In genomic region chr17:78779848-78780247, GRCh38 we compare ENCODE assay signal across 8 cellular contexts. TPM values are rescaled to one million over a fixed set of nuclear protein-coding genes. Genes with fewer than 3 reads are reported as not detected.
DNase-seq lines count a peak whose midpoint lies in the region; ATAC-seq, FAIRE-seq and TF ChIP-seq lines count a peak whose summit lies in the region.

No MANE protein-coding gene starts in this region.

- H3K36me3 ChIP-seq in sigmoid colon = no peaks in the 10 kb centered on the region

- no peak for TF ChIP-seq CTCF in sigmoid colon (IDR thresholded peaks at IDR 0.05)

- H3K9me3 Mint-ChIP-seq in T-helper 1 cell treated with Interleukin-12 subunit alpha and Interleukin-12 subunit beta and Interleukin-4 antibody, amounts not matched to agents 30 μg/mL and 1 μg/mL, for 36 hours = no peaks in the 10 kb centered on the region
- H3K9me3 Mint-ChIP-seq in central memory CD8-positive, alpha-beta T cell = no peaks in the 10 kb centered on the region

- H3K4me3 ChIP-seq in sigmoid colon = peak overlapping the region in 1 of 4 donors; percentile 100

- no peak for TF ChIP-seq EP300 in sigmoid colon (IDR thresholded peaks at IDR 0.05)

- no peaks in the 10 kb centered on the region for H3K27me3 ChIP-seq in sigmoid colon

- H3K9me3 ChIP-seq in sigmoid colon = no peaks in the 10 kb centered on the region

- intact Hi-C loops in sigmoid colon (cut with DNase I) = loop anchor here (5.0 kb wide), 2 partner anchors 63 to 192 kb away; no protein-coding TSS in a partner anchor

- peaks cover 45% of the 10 kb centered on the region for H3K4me1 Mint-ChIP-seq in T-helper 1 cell treated with Interleukin-12 subunit alpha and Interleukin-12 subunit beta and Interleukin-4 antibody, amounts not matched to agents 30 μg/mL and 1 μg/mL, for 36 hours (ENCODE audit: low read depth)
- peaks cover 48% of the 10 kb centered on the region for H3K4me1 Mint-ChIP-seq in central memory CD8-positive, alpha-beta T cell

- ATAC-seq in central memory CD8-positive, alpha-beta T cell (replicated peaks; ENCODE audit: extremely low read depth, poor library complexity, severe bottlenecking) = peak; percentile 59

- TF ChIP-seq POLR2A in sigmoid colon (IDR thresholded peaks at IDR 0.05) = no peak

- H3K4me3 Mint-ChIP-seq in T-helper 1 cell treated with Interleukin-12 subunit alpha and Interleukin-12 subunit beta and Interleukin-4 antibody, amounts not matched to agents 30 μg/mL and 1 μg/mL, for 36 hours = peak overlapping the region; percentile 92
- peak overlapping the region; percentile 86 for H3K4me3 Mint-ChIP-seq in central memory CD8-positive, alpha-beta T cell

- peak; percentile 83 for FAIRE-seq in GM18507 (lab: Jason Lieb, UNC)
- FAIRE-seq in frontal cortex (lab: Jason Lieb, UNC) = no peak

- H3K27ac ChIP-seq in sigmoid colon = peak overlapping the region; percentile 90 to 96 (median 93)

- H3K4me1 ChIP-seq in sigmoid colon = peaks cover 0 to 24% (median 15%) of the 10 kb centered on the region in 4 donors

- H3K27me3 Mint-ChIP-seq in T-helper 1 cell treated with Interleukin-12 subunit alpha and Interleukin-12 subunit beta and Interleukin-4 antibody, amounts not matched to agents 30 μg/mL and 1 μg/mL, for 36 hours (ENCODE audit: low read depth) = no peaks in the 10 kb centered on the region
- H3K27me3 Mint-ChIP-seq in central memory CD8-positive, alpha-beta T cell = no peaks in the 10 kb centered on the region

- peak overlapping the region; percentile 96 for H3K27ac Mint-ChIP-seq in T-helper 1 cell treated with Interleukin-12 subunit alpha and Interleukin-12 subunit beta and Interleukin-4 antibody, amounts not matched to agents 30 μg/mL and 1 μg/mL, for 36 hours
- H3K27ac Mint-ChIP-seq in central memory CD8-positive, alpha-beta T cell (ENCODE audit: low read depth) = peak overlapping the region; percentile 94

- DNase-seq in GM18507 (ENCODE audit: extremely low spot score, insufficient read length, low read depth) = no peak
- DNase-seq in central memory CD8-positive, alpha-beta T cell (ENCODE audit: low spot score in 2 of 2) = peak in 1 of 2 donors; percentile 68
- peak; percentile 44 for DNase-seq in sigmoid colon
- DNase-seq in mucosa of gallbladder (ENCODE audit: low spot score) = no peak
- no peak for DNase-seq in epidermal melanocyte (ENCODE audit: insufficient read length, low spot score)
- no peak for DNase-seq in cerebellar nuclear complex (lab: John Stamatoyannopoulos, UW)
- DNase-seq in frontal cortex (ENCODE audit: low spot score in 2 of 2) = no peak

- H3K36me3 Mint-ChIP-seq in T-helper 1 cell treated with Interleukin-12 subunit alpha and Interleukin-12 subunit beta and Interleukin-4 antibody, amounts not matched to agents 30 μg/mL and 1 μg/mL, for 36 hours (ENCODE audit: low read depth) = peaks cover 26% of the 10 kb centered on the region
- peaks cover 36% of the 10 kb centered on the region for H3K36me3 Mint-ChIP-seq in central memory CD8-positive, alpha-beta T cell (ENCODE audit: insufficient read depth)

- WGBS in sigmoid colon, 2 donors = 24 to 29% methylated on average over 3 of the region's 3 CpGs

RNA-seq across cellular contexts. Expression of gene CYTH1, which starts 2.2 kb away (rescaled TPM):
- total RNA-seq in sigmoid colon (10 to 100 TPM; 26.7 to 38.5 (median 35.2) TPM), mucosa of gallbladder (51.1 TPM), frontal cortex (53.4 TPM)
- 10 to 100 TPM; 56.5 to 83.8 (median 64.3) TPM for polyA plus RNA-seq in sigmoid colon
